ENCODE assay signal across 35 cellular contexts in the genomic region with DNA sequence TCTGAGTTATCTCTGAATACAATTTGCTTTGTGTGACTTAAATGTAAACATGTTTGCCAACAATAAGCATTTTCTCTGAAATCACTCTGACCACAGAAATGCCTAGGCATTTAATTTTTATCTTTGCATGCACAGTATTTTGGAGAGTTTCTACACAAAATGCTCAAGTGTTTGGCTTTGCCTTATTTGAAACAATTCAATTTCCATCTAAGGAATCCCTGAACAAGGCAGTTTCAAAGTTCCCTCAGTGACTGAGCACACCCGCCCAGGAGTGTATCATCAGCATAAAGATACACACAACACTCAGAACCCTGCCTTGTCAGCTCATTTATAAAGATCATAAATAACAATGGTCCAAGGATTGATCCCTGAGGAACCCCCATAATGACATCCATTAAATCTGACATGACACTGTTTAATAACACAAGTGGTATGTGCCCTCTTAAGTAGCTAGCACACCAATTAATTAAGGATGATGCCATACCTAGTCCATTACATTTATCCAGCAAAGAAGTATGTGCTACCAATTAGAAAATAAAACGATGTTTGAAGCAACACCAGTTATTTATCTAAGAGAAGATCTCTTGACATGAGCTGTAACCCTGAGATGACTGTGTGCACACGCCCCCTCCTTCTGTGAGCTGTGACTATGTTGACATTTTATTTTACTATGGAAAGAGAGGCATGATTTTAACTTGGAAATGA.
A peak's percentile ranks its signal among the peaks of the same experiment; 100 is the strongest.
DNase-seq lines count a peak whose midpoint lies in the region; ATAC-seq, FAIRE-seq and TF ChIP-seq lines count a peak whose summit lies in the region.
"Had no signal": no experiment of that assay in that cellular context is flagged by ENCODE, and none has a peak within 500 bp of the region (broad histone marks: within the 10 kb centered on the region; RNA-seq: fewer than 3 reads in every experiment).

No MANE protein-coding gene starts in this region.

- no peak overlapping the region for H3K27ac ChIP-seq in astrocyte (ENCODE audit: low read depth, low read length)
- H3K27ac ChIP-seq in tibial artery: no peak overlapping the region
- H3K27ac ChIP-seq: A549, adrenal gland, foreskin keratinocyte, heart right ventricle, right atrium auricular region, vagina, WERI-Rb-1 had no signal

- intact Hi-C loops in tibial artery (cut with DNase I; ENCODE audit: low total_unique reads): no loop called here

- no peak overlapping the region for H3K9ac ChIP-seq in astrocyte (ENCODE audit: low read length)

- no peak overlapping the region for H3K4me2 ChIP-seq in astrocyte (ENCODE audit: low read length)
- H3K4me2 ChIP-seq: A549, smooth muscle cell had no signal

- H3K9me3 Mint-ChIP-seq in astrocyte (ENCODE audit: unreplicated experiment): no peaks in the 10 kb centered on the region
- H3K9me3 Mint-ChIP-seq: activated T-cell treated with anti-CD3 and anti-CD28 coated beads, Interleukin-2, amount 50 U/mL, for 72 hours; nephron; stimulated activated naive CD8-positive, alpha-beta T cell treated with anti-CD3 and anti-CD28 coated beads, Interleukin-15, amount 100 ng/mL, for 72 hours had no signal

- H3K36me3 Mint-ChIP-seq in astrocyte (ENCODE audit: low read depth, unreplicated experiment): no peaks in the 10 kb centered on the region
- H3K36me3 Mint-ChIP-seq: brain had no signal

- no peak for FAIRE-seq in astrocyte (lab: Jason Lieb, UNC)
- FAIRE-seq: A549 had no signal

- H3K4me3 ChIP-seq in astrocyte (ENCODE audit: insufficient read depth, low read depth, low read length) (no peak overlapping the region), tibial artery (no peak overlapping the region)
- H3K4me3 ChIP-seq: A549, adrenal gland, heart right ventricle, lung, right atrium auricular region, smooth muscle cell, vagina had no signal

- no peaks in the 10 kb centered on the region for H4K20me1 ChIP-seq in astrocyte (ENCODE audit: insufficient read depth, low read length)

- H3K27me3 ChIP-seq in astrocyte (ENCODE audit: insufficient read depth, low read length): no peaks in the 10 kb centered on the region
- H3K27me3 ChIP-seq in tibial artery: no peaks in the 10 kb centered on the region
- H3K27me3 ChIP-seq: adrenal gland, foreskin keratinocyte, heart right ventricle, right atrium auricular region, vagina had no signal

- no peaks in the 10 kb centered on the region for H3K36me3 ChIP-seq in astrocyte (ENCODE audit: insufficient read depth, low read length)
- no peaks in the 10 kb centered on the region for H3K36me3 ChIP-seq in tibial artery
- H3K36me3 ChIP-seq: adrenal gland, heart right ventricle, right atrium auricular region, vagina, WERI-Rb-1 had no signal

- H3K27ac Mint-ChIP-seq in astrocyte (ENCODE audit: unreplicated experiment): no peak overlapping the region
- H3K27ac Mint-ChIP-seq: activated T-cell treated with anti-CD3 and anti-CD28 coated beads, Interleukin-2, amount 50 U/mL, for 72 hours; HFFc6; stimulated activated naive CD8-positive, alpha-beta T cell treated with anti-CD3 and anti-CD28 coated beads, Interleukin-15, amount 100 ng/mL, for 72 hours had no signal

- TF ChIP-seq CTCF in astrocyte (IDR thresholded peaks at IDR 0.05; ENCODE audit: insufficient read depth, low read depth, low read length) (no peak), tibial artery (IDR thresholded peaks at IDR 0.05) (no peak)

- ATAC-seq in GM18909 (IDR thresholded peaks at IDR 0.05; ENCODE audit: poor library complexity, unreplicated experiment): no peak
- ATAC-seq in HG02970 (IDR thresholded peaks at IDR 0.05; ENCODE audit: low FRiP score, unreplicated experiment): no peak
- ATAC-seq: A549; activated T-cell treated with anti-CD3 and anti-CD28 coated beads, Interleukin-2, amount 50 U/mL, for 72 hours; foreskin keratinocyte; heart right ventricle; PC-3; Right ventricle myocardium inferior; stimulated activated naive CD8-positive, alpha-beta T cell treated with anti-CD3 and anti-CD28 coated beads, Interleukin-15, amount 100 ng/mL, for 72 hours had no signal

- H2AFZ ChIP-seq in astrocyte (ENCODE audit: low read depth, low read length): no peak overlapping the region

- no peaks in the 10 kb centered on the region for H3K27me3 Mint-ChIP-seq in astrocyte (ENCODE audit: low read depth, unreplicated experiment)
- H3K27me3 Mint-ChIP-seq: stimulated activated naive CD8-positive, alpha-beta T cell treated with anti-CD3 and anti-CD28 coated beads, Interleukin-15, amount 100 ng/mL, for 72 hours had no signal

- no peaks in the 10 kb centered on the region for H3K79me2 ChIP-seq in astrocyte (ENCODE audit: insufficient read depth, low read length)

- DNase-seq in NCI-H748 (lab: John Stamatoyannopoulos, UW; ENCODE audit: unreplicated experiment) (peak; percentile 30), NCI-H748 treated with DMSO at 0.1 percent for 48 hours (lab: John Stamatoyannopoulos, UW) (no peak), NCI-H128 (lab: John Stamatoyannopoulos, UW; ENCODE audit: unreplicated experiment) (peak; percentile 59), astrocyte (ENCODE audit: low read depth) (peak; percentile 1), retina (peak; percentile 37), tibial artery (no peak)
- DNase-seq: activated CD4-positive, alpha-beta T cell treated with anti-CD3 and anti-CD28 coated beads for 48 hours; activated naive CD4-positive, alpha-beta T cell treated with Interleukin-2 at 50 U/mL for 16 hours; activated T-cell treated with anti-CD3 and anti-CD28 coated beads, Interleukin-2, amount 50 U/mL, for 72 hours; adrenal gland; effector CD8-positive, alpha-beta T cell; erythroblast; foreskin keratinocyte; heart right ventricle; HFFc6; Kasumi-1; kidney glomerular epithelial cell; NCI-H2081 treated with DMSO at 0.1 percent for 48 hours; NK-92 treated with Interleukin-12 subunit alpha and Interleukin-12 subunit beta, amount 100 ng/mL, for 24 hours; PC-3; stimulated activated CD4-positive, alpha-beta T cell treated with anti-CD3 and anti-CD28 coated beads, Interleukin-1b, Interleukin-23, amount 100 ng/mL, for 48 hours; stimulated activated CD8-positive, alpha-beta memory T cell treated with anti-CD3 and anti-CD28 coated beads, Interleukin-4, amount 100 ng/mL, for 48 hours; stimulated activated naive CD8-positive, alpha-beta T cell treated with anti-CD3 and anti-CD28 coated beads, Interleukin-15, amount 100 ng/mL, for 72 hours; T-helper 9 cell; WERI-Rb-1 had no signal

- no peaks in the 10 kb centered on the region for H3K9me3 ChIP-seq in astrocyte (ENCODE audit: insufficient read depth, low read depth, low read length)
- no peaks in the 10 kb centered on the region for H3K9me3 ChIP-seq in tibial artery
- H3K9me3 ChIP-seq: A549, adrenal gland, heart right ventricle, right atrium auricular region, vagina had no signal

- no peak overlapping the region for H3K4me3 Mint-ChIP-seq in astrocyte (ENCODE audit: unreplicated experiment)
- H3K4me3 Mint-ChIP-seq: activated T-cell treated with anti-CD3 and anti-CD28 coated beads, Interleukin-2, amount 50 U/mL, for 72 hours; brain; HFFc6; nephron; stimulated activated naive CD8-positive, alpha-beta T cell treated with anti-CD3 and anti-CD28 coated beads, Interleukin-15, amount 100 ng/mL, for 72 hours had no signal

- no peaks in the 10 kb centered on the region for H3K4me1 ChIP-seq in astrocyte (ENCODE audit: insufficient read depth, low read length)
- H3K4me1 ChIP-seq in tibial artery: no peaks in the 10 kb centered on the region
- H3K4me1 ChIP-seq: A549, adrenal gland, heart right ventricle, right atrium auricular region, vagina had no signal

- no peaks in the 10 kb centered on the region for H3K4me1 Mint-ChIP-seq in astrocyte (ENCODE audit: low read depth, unreplicated experiment)
- H3K4me1 Mint-ChIP-seq: stimulated activated naive CD8-positive, alpha-beta T cell treated with anti-CD3 and anti-CD28 coated beads, Interleukin-15, amount 100 ng/mL, for 72 hours had no signal

Comparison
In these comparisons a context has a peak if more than half of its experiments do, and no peak if none do; other contexts are left out.
1. DNase-seq: peak in NCI-H748 (single experiment), NCI-H128 (single experiment), astrocyte (single experiment) and retina (single experiment); none in NCI-H748 treated with DMSO at 0.1 percent for 48 hours (single experiment) and tibial artery (0 of 2).